ENCODE assay signal across 12 cellular contexts in the genomic region with DNA sequence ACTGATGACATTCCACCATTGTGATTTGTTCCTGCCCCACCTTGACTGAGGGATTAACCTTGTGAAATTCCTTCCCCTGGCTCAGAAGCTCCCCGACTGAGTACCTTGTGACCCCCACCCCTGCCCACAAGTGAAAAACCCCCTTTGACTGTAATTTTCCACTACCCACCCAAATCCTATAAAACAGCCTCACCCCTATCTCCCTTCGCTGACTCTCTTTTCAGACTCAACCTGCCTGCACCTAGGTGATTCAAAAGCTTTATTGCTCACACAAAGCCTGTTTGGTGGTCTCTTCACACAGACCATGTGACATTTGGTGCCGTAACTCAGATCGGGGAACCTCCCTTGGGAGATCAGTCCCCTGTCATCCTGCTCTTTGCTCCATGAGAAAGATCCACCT. TPM values are rescaled to one million over a fixed set of nuclear protein-coding genes. Genes with fewer than 3 reads are reported as not detected.
DNase-seq lines count a peak whose midpoint lies in the region; ATAC-seq and TF ChIP-seq lines count a peak whose summit lies in the region.
"Not testable (repeated sequence)": the region's sequence is repeated elsewhere in the genome, so short reads cannot be mapped to it uniquely, and the experiment has no call there.
"Had no signal": no experiment of that assay in that cellular context is flagged by ENCODE, and none has a peak within 500 bp of the region (broad histone marks: within the 10 kb centered on the region; RNA-seq: fewer than 3 reads in every experiment).

No MANE protein-coding gene starts in this region.

- H3K4me1 Mint-ChIP-seq in CD4-positive, alpha-beta T cell (ENCODE audit: low read depth): peaks cover 39% of the 10 kb centered on the region
- H3K4me1 Mint-ChIP-seq in activated naive CD8-positive, alpha-beta T cell treated with anti-CD3 and anti-CD28 coated beads for 36 hours: peaks cover 35% of the 10 kb centered on the region

- H3K27ac Mint-ChIP-seq in CD4-positive, alpha-beta T cell; activated naive CD8-positive, alpha-beta T cell treated with anti-CD3 and anti-CD28 coated beads for 36 hours: not testable (repeated sequence)

- H3K27ac ChIP-seq in CD4-positive, alpha-beta T cell (ENCODE audit: low read depth, low read length); OCI-LY7 (ENCODE audit: low read depth, low read length, poor library complexity, severe bottlenecking): not testable (repeated sequence)

- not testable (repeated sequence) for ATAC-seq in CD4-positive, alpha-beta T cell (ENCODE audit: poor library complexity); Right ventricle myocardium inferior; stimulated activated naive CD8-positive, alpha-beta T cell treated with anti-CD3 and anti-CD28 coated beads, Interleukin-15, Interleukin-2, amounts not matched to agents 100 U/mL and 50 U/mL, for 24 hours

- peak; percentile 31 for TF ChIP-seq POLR2A in GM19193 (IDR thresholded peaks at IDR 0.05; ENCODE audit: extremely low read depth, insufficient read depth, insufficient read length)

- not testable (repeated sequence) for TF ChIP-seq CTCF in CD4-positive, alpha-beta T cell (IDR thresholded peaks at IDR 0.05); OCI-LY7 (conservative IDR thresholded peaks at IDR 0.05; ENCODE audit: low read length)

- POLR2A ChIA-PET in CD4-positive, alpha-beta T cell (lab: Charles Lee): interaction anchor here (11.0 kb wide), 1 partner anchor 9 kb away, joined by 150 read pairs; no protein-coding TSS in a partner anchor
- POLR2A ChIA-PET in OCI-LY7 (lab: Charles Lee): interaction anchor here (2.4 to 2.8 kb wide), 3 partner anchors 10 to 113 kb away, joined by 10 to 31 read pairs (median 15); partner anchors contain the start of gene METTL18

- H3K4me1 ChIP-seq in OCI-LY7 (ENCODE audit: insufficient read depth, low read length, poor library complexity, severe bottlenecking): peaks cover 48% of the 10 kb centered on the region

- H3K27me3 Mint-ChIP-seq in CD4-positive, alpha-beta T cell; activated naive CD8-positive, alpha-beta T cell treated with anti-CD3 and anti-CD28 coated beads for 36 hours: not testable (repeated sequence)

- not testable (repeated sequence) for H3K4me3 ChIP-seq in OCI-LY7 (ENCODE audit: low read depth, low read length, poor library complexity, severe bottlenecking)

- H3K9me3 ChIP-seq in CD4-positive, alpha-beta T cell (ENCODE audit: control insufficient read depth, low read length); OCI-LY7 (ENCODE audit: low read length): not testable (repeated sequence)

- DNase-seq in CD4-positive, alpha-beta T cell; OCI-LY7 (ENCODE audit: low spot score): not testable (repeated sequence)
- DNase-seq in activated CD8-positive, alpha-beta memory T cell treated with anti-CD3 and anti-CD28 coated beads, Interleukin-2, amount 50 U/mL, for 4 hours: peak; percentile 45
- peak; percentile 19 for DNase-seq in activated naive CD8-positive, alpha-beta T cell treated with anti-CD3 and anti-CD28 coated beads for 36 hours
- DNase-seq in Right ventricle myocardium inferior (ENCODE audit: missing footprints): peak; percentile 50
- DNase-seq in stimulated activated naive CD8-positive, alpha-beta T cell treated with anti-CD3 and anti-CD28 coated beads, Interleukin-15, Interleukin-2, amounts not matched to agents 100 U/mL and 50 U/mL, for 24 hours: peak; percentile 34

- CTCF ChIA-PET in CD4-positive, alpha-beta T cell (lab: Charles Lee): interaction anchor here (1.6 kb wide), 1 partner anchor 9 kb away, joined by 4 read pairs; no protein-coding TSS in a partner anchor
- CTCF ChIA-PET in OCI-LY7 (lab: Charles Lee; ENCODE audit: unreplicated experiment): not testable (repeated sequence)

- H3K4me2 ChIP-seq in OCI-LY7 (ENCODE audit: low read length): peak overlapping the region; percentile 26; the same call in 1 of the 2 replicates

- intact Hi-C loops in CD4-positive, alpha-beta T cell (cut with DNase I, micrococcal nuclease): loop anchor here in 1 of 2 experiments (5.0 kb wide), 1 partner anchor 71 kb away; no protein-coding TSS in a partner anchor
- intact Hi-C loops in OCI-LY7 (cut with micrococcal nuclease; ENCODE audit: unreplicated experiment): loop anchor here (5.0 kb wide), 1 partner anchor 114 kb away; a partner anchor contains a TSS
- intact Hi-C loops in Right ventricle myocardium inferior (cut with DNase I): not testable (repeated sequence)

- not testable (repeated sequence) for H3K27me3 ChIP-seq in CD4-positive, alpha-beta T cell (ENCODE audit: control insufficient read depth, insufficient read depth, low read length)

- H3K9me2 ChIP-seq in OCI-LY7 (ENCODE audit: insufficient read depth, low read length): not testable (repeated sequence)

- not testable (repeated sequence) for H3K79me2 ChIP-seq in OCI-LY7 (ENCODE audit: insufficient read depth, low read depth, low read length)

- H3K36me3 ChIP-seq in OCI-LY7 (ENCODE audit: insufficient read depth, low read length): not testable (repeated sequence)

- H3K36me3 Mint-ChIP-seq in CD4-positive, alpha-beta T cell (ENCODE audit: low read depth); activated naive CD8-positive, alpha-beta T cell treated with anti-CD3 and anti-CD28 coated beads for 36 hours: not testable (repeated sequence)

- not testable (repeated sequence) for BruUV-seq in OCI-LY7 (replicated peaks; lab: Mats Ljungman, UMichigan)

- peak overlapping the region; percentile 84; the same call in 1 of the 2 replicates for H2AFZ ChIP-seq in OCI-LY7 (ENCODE audit: low read length)

- H4K20me1 ChIP-seq in OCI-LY7 (ENCODE audit: insufficient read depth, low read length): not testable (repeated sequence)

- H3K9me3 Mint-ChIP-seq in CD4-positive, alpha-beta T cell; activated naive CD8-positive, alpha-beta T cell treated with anti-CD3 and anti-CD28 coated beads for 36 hours: not testable (repeated sequence)

- peak overlapping the region; percentile 32 for H3K4me3 Mint-ChIP-seq in CD4-positive, alpha-beta T cell
- not testable (repeated sequence) for H3K4me3 Mint-ChIP-seq in activated naive CD8-positive, alpha-beta T cell treated with anti-CD3 and anti-CD28 coated beads for 36 hours

RNA-seq across cellular contexts. Expression of gene SELL, which starts 28.3 kb away (rescaled TPM):
- 100 to 1,000 TPM; 204 to 216 TPM for total RNA-seq in CD4-positive, alpha-beta T cell
- total RNA-seq in OCI-LY7 (2014; rRNA removed; shearing (Covaris generic)): 0.16 and 0.46 TPM in 2 replicates
- total RNA-seq in OCI-LY7 (2022) (1.5 and 2.2 TPM in 2 replicates), Right ventricle myocardium inferior (1.1 TPM)
- total RNA-seq in activated naive CD8-positive, alpha-beta T cell treated with anti-CD3 and anti-CD28 coated beads for 36 hours: 100 to 1,000 TPM; 110 to 111 TPM
- total RNA-seq: A172, A673 had no signal

RNA-seq across cellular contexts. Expression of gene SELE, which starts 50.7 kb away (rescaled TPM):
- total RNA-seq in CD4-positive, alpha-beta T cell: not detected
- not detected in 2 replicates for total RNA-seq in OCI-LY7 (2014; rRNA removed; shearing (Covaris generic))
- total RNA-seq in OCI-LY7 (2022) (not detected in 2 replicates), Right ventricle myocardium inferior (0.87 TPM)
- total RNA-seq in activated naive CD8-positive, alpha-beta T cell treated with anti-CD3 and anti-CD28 coated beads for 36 hours: not detected
- total RNA-seq: A172; A673; Calu3; CD4-positive, alpha-beta memory T cell; HFFc6 had no signal

RNA-seq across cellular contexts. Expression of gene SELP, which starts 53.2 kb away (rescaled TPM):
- 1 to 10 TPM; 1.3 to 1.4 TPM for total RNA-seq in CD4-positive, alpha-beta T cell
- total RNA-seq in OCI-LY7 (2014; rRNA removed; shearing (Covaris generic)): not detected in 2 replicates
- not detected in 2 replicates for total RNA-seq in OCI-LY7 (2022)
- 1 to 10 TPM in 1 of 2 experiments, under 1 TPM in 1; 0.42 to 1.1 TPM for total RNA-seq in activated naive CD8-positive, alpha-beta T cell treated with anti-CD3 and anti-CD28 coated beads for 36 hours
- 7.1 TPM for total RNA-seq in Right ventricle myocardium inferior
- total RNA-seq: A172, A673, HFFc6 had no signal

Comparison
In these comparisons a context has a peak if more than half of its experiments do, and no peak if none do; other contexts are left out.
1. RNA of gene SELL, which starts 28.3 kb away (total RNA-seq): 204 to 216 TPM in CD4-positive, alpha-beta T cell and 110 to 111 TPM in activated naive CD8-positive, alpha-beta T cell treated with anti-CD3 and anti-CD28 coated beads for 36 hours; 0.16 to 2.2 TPM in OCI-LY7 and 1.1 TPM in Right ventricle myocardium inferior (single experiment); every median in the first group is over 10 times any median in the second.